In the genomic region with DNA sequence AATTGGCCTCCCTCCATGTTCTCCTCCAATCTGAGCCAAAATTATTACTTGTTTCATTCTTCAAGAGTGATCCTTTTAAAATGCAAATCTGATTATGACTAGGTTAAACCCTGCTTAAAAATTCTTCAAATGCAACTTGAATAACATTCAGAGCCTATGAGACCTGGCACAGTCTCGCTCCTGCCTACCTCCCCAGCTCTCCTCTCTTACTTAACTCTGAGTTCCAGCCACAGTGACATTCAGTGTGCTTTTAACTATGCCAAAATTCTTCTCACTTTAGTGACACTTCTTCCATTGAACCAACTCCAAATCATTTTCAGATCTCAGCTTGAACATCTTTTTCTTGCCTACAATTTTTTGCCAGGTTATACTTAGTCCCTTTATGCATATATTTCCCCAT, we compare ENCODE assay signal across 22 cellular contexts.
"Had no signal": no experiment of that assay in that cellular context is flagged by ENCODE, and none has a peak within 500 bp of the region (broad histone marks: within the 10 kb centered on the region; RNA-seq: fewer than 3 reads in every experiment).

No MANE protein-coding gene starts in this region.

- H3K9me3 Mint-ChIP-seq: natural killer cell treated with Interleukin-12 subunit alpha and Interleukin-12 subunit beta and Interleukin-15 and Interleukin-18, amount 100 ng/mL, for 72 hours; neural crest cell; stimulated activated effector memory CD8-positive, alpha-beta T cell treated with anti-CD3 and anti-CD28 coated beads, Interleukin-12 subunit alpha, Interleukin-12 subunit beta, amount 100 ng/mL, for 72 hours had no signal

- ATAC-seq: gastrocnemius medialis; left lung; lower lobe of right lung; mucosa of descending colon; natural killer cell treated with Interleukin-12 subunit alpha and Interleukin-12 subunit beta and Interleukin-15 and Interleukin-18, amount 100 ng/mL, for 72 hours; stimulated activated effector memory CD8-positive, alpha-beta T cell treated with anti-CD3 and anti-CD28 coated beads, Interleukin-12 subunit alpha, Interleukin-12 subunit beta, amount 100 ng/mL, for 72 hours had no signal

- DNase-seq: cerebellar nuclear complex; cortex of kidney; effector CD4-positive, alpha-beta T cell; gastrocnemius medialis; kidney; left lung; lower lobe of right lung; mucosa of descending colon; naive B cell; right cardiac atrium; sigmoid colon; stimulated activated CD4-positive, alpha-beta T cell treated with anti-CD3 and anti-CD28 coated beads, Interleukin-2, amount 100 ng/mL, for 24 hours; stimulated activated CD4-positive, alpha-beta T cell treated with anti-CD3 and anti-CD28 coated beads, Interleukin-4, amount 100 ng/mL, for 24 hours; stimulated activated naive CD4-positive, alpha-beta T cell treated with Interleukin-2 at 50 U/mL for 16 hours; stomach; testis; tibial artery had no signal

- H3K4me3 ChIP-seq: gastrocnemius medialis, left lung, lower lobe of right lung, mucosa of descending colon, sigmoid colon, stomach, testis, tibial artery had no signal

- H3K27me3 Mint-ChIP-seq: progenitor cell of endocrine pancreas, type B pancreatic cell had no signal

- H3K36me3 Mint-ChIP-seq: naive B cell; natural killer cell treated with Interleukin-12 subunit alpha and Interleukin-12 subunit beta and Interleukin-15 and Interleukin-18, amount 100 ng/mL, for 72 hours; stimulated activated effector memory CD8-positive, alpha-beta T cell treated with anti-CD3 and anti-CD28 coated beads, Interleukin-12 subunit alpha, Interleukin-12 subunit beta, amount 100 ng/mL, for 72 hours; type B pancreatic cell had no signal

- H3K27ac Mint-ChIP-seq: naive B cell; natural killer cell treated with Interleukin-12 subunit alpha and Interleukin-12 subunit beta and Interleukin-15 and Interleukin-18, amount 100 ng/mL, for 72 hours; progenitor cell of endocrine pancreas; stimulated activated effector memory CD8-positive, alpha-beta T cell treated with anti-CD3 and anti-CD28 coated beads, Interleukin-12 subunit alpha, Interleukin-12 subunit beta, amount 100 ng/mL, for 72 hours; type B pancreatic cell had no signal

- H3K4me1 Mint-ChIP-seq: naive B cell; neural crest cell; stimulated activated effector memory CD8-positive, alpha-beta T cell treated with anti-CD3 and anti-CD28 coated beads, Interleukin-12 subunit alpha, Interleukin-12 subunit beta, amount 100 ng/mL, for 72 hours had no signal

- H3K4me3 Mint-ChIP-seq: naive B cell; natural killer cell treated with Interleukin-12 subunit alpha and Interleukin-12 subunit beta and Interleukin-15 and Interleukin-18, amount 100 ng/mL, for 72 hours; neural crest cell; stimulated activated effector memory CD8-positive, alpha-beta T cell treated with anti-CD3 and anti-CD28 coated beads, Interleukin-12 subunit alpha, Interleukin-12 subunit beta, amount 100 ng/mL, for 72 hours; type B pancreatic cell had no signal
